ENCODE assay signal across 8 cellular contexts in genomic region chr4:83535945-83536648, GRCh38. TPM values are rescaled to one million over a fixed set of nuclear protein-coding genes. Genes with fewer than 3 reads are reported as not detected.
DNase-seq lines count a peak whose midpoint lies in the region; ATAC-seq and TF ChIP-seq lines count a peak whose summit lies in the region.

TSS of gene GPAT3 (plus strand) at chr4:83536108. CDS start at chr4:83536623, 515 bp downstream.

- no peaks in the 10 kb centered on the region for H3K79me1 ChIP-seq in neuronal stem cell (ENCODE audit: low read depth, low read length)

- H3K4me3 ChIP-seq in BLaER1 treated with 17β-estradiol and CSF1 and Interleukin-3, amounts not matched to agents 10 nM and 100 nM, result peak within 1 kb of the TSS; percentile 65 to 89 (median 74)
- H3K4me3 ChIP-seq in fibroblast of pulmonary artery (replicated peaks; ENCODE audit: low read depth, low read length) (peak within 1 kb of the TSS; percentile 73), neuronal stem cell (ENCODE audit: low read length in 2 of 2) (peak within 1 kb of the TSS; percentile 36 to 79)

- no peaks in the 10 kb centered on the region for H3K9me3 ChIP-seq in BLaER1 treated with 17β-estradiol and CSF1 and Interleukin-3, amounts not matched to agents 10 nM and 100 nM (replicated peaks in 1 of 11)
- no peaks in the 10 kb centered on the region for H3K9me3 ChIP-seq in neuronal stem cell (replicated peaks in 1 of 2; ENCODE audit: control insufficient read depth in 2 of 2, insufficient read depth in 1 of 2, low read depth in 1 of 2, low read length in 2 of 2)

- peak within 1 kb of the TSS; percentile 92 for H2AFZ ChIP-seq in neuronal stem cell (ENCODE audit: low read length)

- DNase-seq in GM19240 (ENCODE audit: insufficient read length, low spot score) (peak; percentile 33), RWPE1 (ENCODE audit: low spot score) (peak; percentile 73), activated gamma-delta T cell (lab: John Stamatoyannopoulos, UW) (peak; percentile 29), fibroblast of pulmonary artery (ENCODE audit: low read depth) (peak; percentile 52), neuronal stem cell (ENCODE audit: low spot score) (peak; percentile 32), substantia nigra (lab: John Stamatoyannopoulos, UW) (peak in 32 of 49 donors; percentile 1 to 89 (median 16))

- no peak within 1 kb of the TSS for H2BK120ac ChIP-seq in neuronal stem cell (ENCODE audit: low read depth, low read length)

- H2BK12ac ChIP-seq in neuronal stem cell (ENCODE audit: low read length), result no peak within 1 kb of the TSS

- peak; percentile 87 for ATAC-seq in HG03432 (IDR thresholded peaks at IDR 0.05; ENCODE audit: unreplicated experiment)

- no peak within 1 kb of the TSS for H2AK5ac ChIP-seq in neuronal stem cell (ENCODE audit: low read depth, low read length)

- peaks cover 6 to 42% (median 32%) of the 10 kb centered on the region in 11 experiments; a peak in 19 of 22 replicates for H3K27me3 ChIP-seq in BLaER1 treated with 17β-estradiol and CSF1 and Interleukin-3, amounts not matched to agents 10 nM and 100 nM
- H3K27me3 ChIP-seq in neuronal stem cell (ENCODE audit: control insufficient read depth in 3 of 3, insufficient read depth in 3 of 3, low read depth in 1 of 3, low read length in 3 of 3), result peaks cover 9 to 75% (median 47%) of the 10 kb centered on the region in 3 experiments

- H3K36me3 ChIP-seq in BLaER1 treated with 17β-estradiol and CSF1 and Interleukin-3, amounts not matched to agents 10 nM and 100 nM, result peaks cover 0 to 17% (median 0%) of the 10 kb centered on the region in 11 experiments; a peak in 5 of 22 replicates
- no peaks in the 10 kb centered on the region for H3K36me3 ChIP-seq in neuronal stem cell (replicated peaks in 1 of 2; ENCODE audit: control insufficient read depth in 2 of 2, insufficient read depth in 2 of 2, low read length in 2 of 2)

- no peak within 1 kb of the TSS for H3K14ac ChIP-seq in neuronal stem cell (ENCODE audit: low read length)

- H3K4ac ChIP-seq in neuronal stem cell (ENCODE audit: low read length), result no peak within 1 kb of the TSS

- H4K20me1 ChIP-seq in BLaER1 treated with 17β-estradiol and CSF1 and Interleukin-3, amounts not matched to agents 10 nM and 100 nM, result peaks cover 0 to 20% (median 0%) of the 10 kb centered on the region in 11 experiments; a peak in 3 of 22 replicates

- H3K23ac ChIP-seq in neuronal stem cell (ENCODE audit: low read depth, low read length, poor library complexity), result peak within 1 kb of the TSS; percentile 74

- H3K27ac ChIP-seq in BLaER1 treated with 17β-estradiol and CSF1 and Interleukin-3, amounts not matched to agents 10 nM and 100 nM, result peak within 1 kb of the TSS; percentile 55 to 85 (median 64)
- peak within 1 kb of the TSS; percentile 56 for H3K27ac ChIP-seq in RWPE1
- no peak within 1 kb of the TSS for H3K27ac ChIP-seq in neuronal stem cell (replicated peaks; ENCODE audit: low read length)
- H3K27ac ChIP-seq in substantia nigra (ENCODE audit: low read depth, low read length, poor library complexity, severe bottlenecking), result no peak within 1 kb of the TSS

- H4K91ac ChIP-seq in neuronal stem cell (ENCODE audit: low read depth, low read length, poor library complexity), result no peak within 1 kb of the TSS

- peak within 1 kb of the TSS; percentile 67 to 87 (median 78) for H3K9ac ChIP-seq in BLaER1 treated with 17β-estradiol and CSF1 and Interleukin-3, amounts not matched to agents 10 nM and 100 nM
- H3K9ac ChIP-seq in neuronal stem cell (ENCODE audit: low read depth, low read length, poor library complexity), result peak within 1 kb of the TSS; percentile 33

- no peak within 1 kb of the TSS for H2BK15ac ChIP-seq in neuronal stem cell (ENCODE audit: low read length)

- H3K4me1 ChIP-seq in BLaER1 treated with 17β-estradiol and CSF1 and Interleukin-3, amounts not matched to agents 10 nM and 100 nM, result peaks cover 8 to 53% (median 27%) of the 10 kb centered on the region in 10 experiments
- H3K4me1 ChIP-seq in neuronal stem cell (ENCODE audit: control insufficient read depth in 2 of 2, insufficient read depth in 1 of 2, low read depth in 1 of 2, low read length in 2 of 2), result peaks cover 4 to 14% of the 10 kb centered on the region in 2 donors

- WGBS in neuronal stem cell (ENCODE audit: extremely low coverage in 2 of 2, insufficient read length in 2 of 2, insufficient replicate concordance in 1 of 2), 2 donors, result no CpG with 5 or more reads among the region's 64 CpGs

- H3K4me2 ChIP-seq in BLaER1 treated with 17β-estradiol and CSF1 and Interleukin-3, amounts not matched to agents 10 nM and 100 nM, result peak within 1 kb of the TSS; percentile 87 to 98 (median 95)
- peak within 1 kb of the TSS; percentile 82 for H3K4me2 ChIP-seq in neuronal stem cell (ENCODE audit: insufficient read depth, low read length, poor library complexity, severe bottlenecking)

- CTCF ChIA-PET in RWPE1 (lab: Yijun Ruan, JAX), result interaction anchor here (0.6 to 1.1 kb wide), 2 partner anchors 109 to 1163 kb away, joined by 3 read pairs; no protein-coding TSS in a partner anchor

- H3K18ac ChIP-seq in neuronal stem cell (ENCODE audit: low read length), result peak within 1 kb of the TSS; percentile 54

- TF ChIP-seq CTCF in RWPE1 (conservative IDR thresholded peaks at IDR 0.05; ENCODE audit: low read depth) (no peak), fibroblast of pulmonary artery (IDR thresholded peaks at IDR 0.05; ENCODE audit: low read length, missing control alignments) (no peak)

- H2BK5ac ChIP-seq in neuronal stem cell (ENCODE audit: low read length), result no peak within 1 kb of the TSS

- POLR2A ChIA-PET in RWPE1 (lab: Yijun Ruan, JAX; ENCODE audit: low non-redundant PET), result interaction anchor here (0.6 kb wide), 1 partner anchor 11 kb away, joined by 5 read pairs; no protein-coding TSS in a partner anchor

- H4K8ac ChIP-seq in neuronal stem cell (ENCODE audit: low read depth, low read length), result no peak within 1 kb of the TSS

RNA-seq across cellular contexts. Expression of gene GPAT3, which starts in this region (rescaled TPM):
- 0.13 TPM for polyA plus RNA-seq in neuronal stem cell (2013, experiment 1 of 2)
- polyA plus RNA-seq in neuronal stem cell (2013, experiment 2 of 2), result 0.06 TPM

Comparison
In these comparisons a context has a peak if more than half of its experiments do, and no peak if none do; other contexts are left out.
1. H3K27ac ChIP-seq: peak in BLaER1 treated with 17β-estradiol and CSF1 and Interleukin-3, amounts not matched to agents 10 nM and 100 nM (11 of 11) and RWPE1 (single experiment); none in neuronal stem cell (single experiment) and substantia nigra (single experiment).
2. DNase-seq: peak in every context shown above with its lines; median percentile 73 in RWPE1; 52 in fibroblast of pulmonary artery; 33 in GM19240; 32 in neuronal stem cell; 29 in activated gamma-delta T cell; 16 in substantia nigra.
3. Peak in every context shown above with its lines, with median percentiles within 50 percentile points of each other: H3K4me3 ChIP-seq.